In the genomic region with DNA sequence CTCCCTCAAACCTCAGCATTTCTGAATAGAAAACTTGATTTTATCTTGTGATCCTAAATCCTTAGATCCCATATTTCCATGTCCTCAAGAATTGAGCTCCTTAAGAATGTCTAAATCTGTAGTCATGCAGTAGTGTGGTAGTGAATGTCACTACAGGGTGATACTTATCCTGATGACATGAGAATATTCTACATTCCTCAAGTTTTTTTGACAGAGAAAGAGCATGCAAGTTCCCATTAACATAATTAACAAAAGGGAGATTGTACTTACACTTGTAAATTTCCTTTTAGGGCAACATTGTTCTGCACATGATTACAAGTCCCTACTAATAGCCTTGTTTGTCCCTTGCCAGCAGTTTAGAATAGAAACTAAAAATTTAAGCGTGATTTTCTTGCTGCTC, we compare ENCODE assay signal across 21 cellular contexts.
DNase-seq lines count a peak whose midpoint lies in the region; FAIRE-seq and TF ChIP-seq lines count a peak whose summit lies in the region.
"Had no signal": no experiment of that assay in that cellular context is flagged by ENCODE, and none has a peak within 500 bp of the region (broad histone marks: within the 10 kb centered on the region; RNA-seq: fewer than 3 reads in every experiment).

No MANE protein-coding gene starts in this region.

- no peak overlapping the region for H2AK5ac ChIP-seq in mesendoderm (ENCODE audit: low read length)

- no peak overlapping the region for H2BK120ac ChIP-seq in mesendoderm (ENCODE audit: low read depth, low read length)

- H3K79me1 ChIP-seq in mesendoderm (ENCODE audit: low read length) = no peaks in the 10 kb centered on the region

- no peak for FAIRE-seq in GM19239 (lab: Jason Lieb, UNC)
- FAIRE-seq: D721Med, GM12878 had no signal

- H3K4me3 ChIP-seq in HUES6 (ENCODE audit: low read depth, low read length) (no peak overlapping the region), mesendoderm (ENCODE audit: low read length) (no peak overlapping the region), smooth muscle cell (no peak overlapping the region)
- H3K4me3 ChIP-seq: GM12878, GM23248 had no signal

- H3K9ac ChIP-seq in HUES6 (ENCODE audit: low read length) (no peak overlapping the region), mesendoderm (ENCODE audit: low read length) (no peak overlapping the region), smooth muscle cell (ENCODE audit: low read depth) (no peak overlapping the region)
- H3K9ac ChIP-seq: GM23248, KMS-11 had no signal

- no peak overlapping the region for H2AFZ ChIP-seq in smooth muscle cell (ENCODE audit: low read depth)
- H2AFZ ChIP-seq: GM23248 had no signal

- H3K4me1 ChIP-seq in HUES6 (ENCODE audit: control insufficient read depth, insufficient read depth, low read length) = no peaks in the 10 kb centered on the region
- H3K4me1 ChIP-seq in mesendoderm (ENCODE audit: control insufficient read depth, low read depth, low read length) = no peaks in the 10 kb centered on the region
- H3K4me1 ChIP-seq in smooth muscle cell (ENCODE audit: low read depth) = no peaks in the 10 kb centered on the region
- H3K4me1 ChIP-seq: BE2C, Caco-2 had no signal

- H3F3A ChIP-seq in smooth muscle cell (ENCODE audit: low read depth) = no peaks in the 10 kb centered on the region

- H3K56ac ChIP-seq in mesendoderm (ENCODE audit: low read length) = no peak overlapping the region

- H2BK15ac ChIP-seq in mesendoderm (replicated peaks; ENCODE audit: low read depth) = no peak overlapping the region

- H4K8ac ChIP-seq in mesendoderm (ENCODE audit: low read depth, low read length) = no peak overlapping the region

- DNase-seq in foreskin melanocyte = peak; percentile 88
- peak; percentile 75 for DNase-seq in mesendoderm
- no peak for DNase-seq in smooth muscle cell (lab: John Stamatoyannopoulos, UW; ENCODE audit: unreplicated experiment)
- no peak for DNase-seq in SIG-M5 (lab: John Stamatoyannopoulos, UW)
- no peak for DNase-seq in hippocampal formation (lab: John Stamatoyannopoulos, UW)
- no peak for DNase-seq in GDM1 (lab: John Stamatoyannopoulos, UW)
- DNase-seq in GM19239 (ENCODE audit: insufficient read length, low spot score) = no peak
- DNase-seq: ACHN; BE2C; C1 segment of cervical spinal cord; Caco-2; CD4-positive, CD25-positive, alpha-beta regulatory T cell; CD8-positive, alpha-beta memory T cell; DMS79; GM23248; H7; HFFc6 had no signal

- H3K23ac ChIP-seq in mesendoderm (ENCODE audit: low read length) = no peak overlapping the region

- H4K5ac ChIP-seq in mesendoderm (ENCODE audit: low read length) = no peak overlapping the region

- no peak overlapping the region for H3K18ac ChIP-seq in mesendoderm (ENCODE audit: low read length)

- no peak overlapping the region for H2BK5ac ChIP-seq in mesendoderm (ENCODE audit: low read length)

- no peak for TF ChIP-seq CTCF in smooth muscle cell (IDR thresholded peaks at IDR 0.05; ENCODE audit: borderline replicate concordance, insufficient read depth, poor library complexity, severe bottlenecking)

- H3K36me3 ChIP-seq in HUES6 (ENCODE audit: control insufficient read depth, insufficient read depth, low read length) (no peaks in the 10 kb centered on the region), mesendoderm (ENCODE audit: control insufficient read depth, insufficient read depth, low read length) (no peaks in the 10 kb centered on the region), smooth muscle cell (ENCODE audit: low read depth) (no peaks in the 10 kb centered on the region)
- H3K36me3 ChIP-seq: BE2C had no signal

- WGBS in mesendoderm (ENCODE audit: extremely low coverage, insufficient coverage, low lambda C conversion rate) = no CpG with 5 or more reads among the region's 1 CpG
- 90% methylated on average over 1 of the region's 1 CpG for WGBS in smooth muscle cell (ENCODE audit: low lambda C conversion rate)

- H3K4ac ChIP-seq in mesendoderm (ENCODE audit: low read depth, low read length) = no peak overlapping the region

- H3K4me2 ChIP-seq in mesendoderm (ENCODE audit: low read length) = no peak overlapping the region
- H3K4me2 ChIP-seq in smooth muscle cell = peak overlapping the region; percentile 34
- H3K4me2 ChIP-seq: KMS-11 had no signal

- H3K79me2 ChIP-seq in mesendoderm (ENCODE audit: control insufficient read depth, insufficient read depth, low read length) (no peaks in the 10 kb centered on the region), smooth muscle cell (ENCODE audit: low read depth) (no peaks in the 10 kb centered on the region)

- H3K27me3 ChIP-seq in HUES6 (ENCODE audit: control insufficient read depth, insufficient read depth, low read length) (no peaks in the 10 kb centered on the region), mesendoderm (ENCODE audit: insufficient read depth, low read length, poor library complexity) (no peaks in the 10 kb centered on the region), smooth muscle cell (ENCODE audit: low read depth) (no peaks in the 10 kb centered on the region)
- H3K27me3 ChIP-seq: BE2C had no signal

- H3K27ac ChIP-seq in HUES6 (ENCODE audit: low read depth, low read length) (0 out of 2 replicates have a peak overlapping the region, but pooled peaks have one; percentile 21), mesendoderm (ENCODE audit: low read depth, low read length) (no peak overlapping the region), smooth muscle cell (ENCODE audit: low read depth) (peak overlapping the region; percentile 6)
- H3K27ac ChIP-seq: GM23248, KMS-11 had no signal

- peaks cover 28% of the 10 kb centered on the region for H3K9me3 ChIP-seq in HUES6 (ENCODE audit: control insufficient read depth, insufficient read depth, low read depth, low read length)
- H3K9me3 ChIP-seq in smooth muscle cell (replicated peaks; ENCODE audit: low read depth) = no peaks in the 10 kb centered on the region
- H3K9me3 ChIP-seq: BE2C, Caco-2 had no signal

- H4K20me1 ChIP-seq in smooth muscle cell (ENCODE audit: low read depth) = no peaks in the 10 kb centered on the region

Comparison
In these comparisons a context has a peak if more than half of its experiments do, and no peak if none do; other contexts are left out.
1. DNase-seq: peak in foreskin melanocyte (single experiment) and mesendoderm (single experiment); none in smooth muscle cell (single experiment), SIG-M5 (single experiment), hippocampal formation (0 of 2), GDM1 (single experiment) and GM19239 (single experiment).